Comparison of ENCODE assay signal across 1 cellular context in the genomic region with DNA sequence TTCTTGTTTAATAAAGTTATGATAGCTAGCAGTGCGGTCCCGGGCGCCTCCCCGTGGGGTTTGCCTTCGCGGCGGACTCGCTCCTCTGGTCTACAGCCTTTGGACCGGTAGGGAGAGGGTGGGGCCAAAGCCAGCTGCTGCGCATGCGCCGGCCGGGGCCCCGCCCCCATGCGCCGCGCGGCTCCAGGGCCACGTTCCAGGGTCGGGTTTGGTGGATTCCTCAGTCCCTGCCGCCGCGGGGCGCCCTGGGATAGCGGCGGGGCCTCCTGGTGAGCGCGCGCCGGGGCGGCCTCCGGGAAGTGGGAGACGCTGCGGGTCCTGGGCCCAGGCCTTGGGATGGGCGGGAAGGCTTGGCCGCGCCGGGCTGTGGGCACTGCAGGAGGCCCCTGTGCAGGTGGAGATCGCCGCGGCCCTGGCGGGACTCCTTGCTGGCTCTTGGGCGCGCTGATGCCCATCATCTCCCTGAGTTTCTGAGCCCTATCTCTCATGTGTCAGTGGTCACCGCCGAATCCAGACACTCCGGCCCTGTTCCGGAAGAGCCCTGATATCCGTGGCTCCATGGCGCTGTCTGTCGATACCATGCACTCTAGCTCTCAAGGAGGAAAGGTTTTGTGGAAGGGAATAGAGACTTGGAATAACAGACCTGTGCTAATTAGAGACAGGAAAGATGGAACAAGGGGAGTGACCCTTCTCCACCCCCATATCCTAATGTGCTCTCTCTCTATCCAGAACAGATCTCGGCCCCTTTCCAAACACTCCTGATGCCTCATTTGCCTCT.
A peak's percentile ranks its signal among the peaks of the same experiment; 100 is the strongest.
TF ChIP-seq lines count a peak whose summit lies in the region.

TSS of gene VARS2 (plus strand) at position 163 of the 778 bp plus-strand sequence. CDS start at position 762, 599 bp downstream.

TF ChIP-seq in HepG2, 621 proteins besides CTCF, POLR2A, EP300 and RAD21 (continued from another document and continues in another):
- TF ChIP-seq LRRFIP1 (CRISPR knock-in tag; conservative IDR thresholded peaks at IDR 0.05): no peak
- TF ChIP-seq ETS1 (CRISPR knock-in tag; IDR thresholded peaks at IDR 0.05): 0 out of 2 replicates have a peak, but pooled peaks have one; percentile 54
- TF ChIP-seq GPN1 (CRISPR knock-in tag; IDR thresholded peaks at IDR 0.05; ENCODE audit: borderline replicate concordance): peak; percentile 69; the same call in 1 of the 2 replicates
- TF ChIP-seq, protein P1, sequence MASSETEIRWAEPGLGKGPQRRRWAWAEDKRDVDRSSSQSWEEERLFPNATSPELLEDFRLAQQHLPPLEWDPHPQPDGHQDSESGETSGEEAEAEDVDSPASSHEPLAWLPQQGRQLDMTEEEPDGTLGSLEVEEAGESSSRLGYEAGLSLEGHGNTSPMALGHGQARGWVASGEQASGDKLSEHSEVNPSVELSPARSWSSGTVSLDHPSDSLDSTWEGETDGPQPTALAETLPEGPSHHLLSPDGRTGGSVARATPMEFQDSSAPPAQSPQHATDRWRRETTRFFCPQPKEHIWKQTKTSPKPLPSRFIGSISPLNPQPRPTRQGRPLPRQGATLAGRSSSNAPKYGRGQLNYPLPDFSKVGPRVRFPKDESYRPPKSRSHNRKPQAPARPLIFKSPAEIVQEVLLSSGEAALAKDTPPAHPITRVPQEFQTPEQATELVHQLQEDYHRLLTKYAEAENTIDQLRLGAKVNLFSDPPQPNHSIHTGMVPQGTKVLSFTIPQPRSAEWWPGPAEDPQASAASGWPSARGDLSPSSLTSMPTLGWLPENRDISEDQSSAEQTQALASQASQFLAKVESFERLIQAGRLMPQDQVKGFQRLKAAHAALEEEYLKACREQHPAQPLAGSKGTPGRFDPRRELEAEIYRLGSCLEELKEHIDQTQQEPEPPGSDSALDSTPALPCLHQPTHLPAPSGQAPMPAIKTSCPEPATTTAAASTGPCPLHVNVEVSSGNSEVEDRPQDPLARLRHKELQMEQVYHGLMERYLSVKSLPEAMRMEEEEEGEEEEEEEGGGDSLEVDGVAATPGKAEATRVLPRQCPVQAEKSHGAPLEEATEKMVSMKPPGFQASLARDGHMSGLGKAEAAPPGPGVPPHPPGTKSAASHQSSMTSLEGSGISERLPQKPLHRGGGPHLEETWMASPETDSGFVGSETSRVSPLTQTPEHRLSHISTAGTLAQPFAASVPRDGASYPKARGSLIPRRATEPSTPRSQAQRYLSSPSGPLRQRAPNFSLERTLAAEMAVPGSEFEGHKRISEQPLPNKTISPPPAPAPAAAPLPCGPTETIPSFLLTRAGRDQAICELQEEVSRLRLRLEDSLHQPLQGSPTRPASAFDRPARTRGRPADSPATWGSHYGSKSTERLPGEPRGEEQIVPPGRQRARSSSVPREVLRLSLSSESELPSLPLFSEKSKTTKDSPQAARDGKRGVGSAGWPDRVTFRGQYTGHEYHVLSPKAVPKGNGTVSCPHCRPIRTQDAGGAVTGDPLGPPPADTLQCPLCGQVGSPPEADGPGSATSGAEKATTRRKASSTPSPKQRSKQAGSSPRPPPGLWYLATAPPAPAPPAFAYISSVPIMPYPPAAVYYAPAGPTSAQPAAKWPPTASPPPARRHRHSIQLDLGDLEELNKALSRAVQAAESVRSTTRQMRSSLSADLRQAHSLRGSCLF (CRISPR knock-in tag; IDR thresholded peaks at IDR 0.05; ENCODE audit: borderline replicate concordance): peak; percentile 82; the same call in 1 of the 2 replicates
- peak in 1 of 2 experiments; percentile 52; a peak in 1 of 4 replicates for TF ChIP-seq REST (IDR thresholded peaks at IDR 0.05; ENCODE audit: borderline replicate concordance in 1 of 2, low read depth in 1 of 2, low read length in 2 of 2)
- TF ChIP-seq NR2F1 (CRISPR knock-in tag; IDR thresholded peaks at IDR 0.05): no peak
- TF ChIP-seq ZNF18 (CRISPR knock-in tag; IDR thresholded peaks at IDR 0.05; ENCODE audit: insufficient replicate concordance): no peak
- TF ChIP-seq, protein P2, sequence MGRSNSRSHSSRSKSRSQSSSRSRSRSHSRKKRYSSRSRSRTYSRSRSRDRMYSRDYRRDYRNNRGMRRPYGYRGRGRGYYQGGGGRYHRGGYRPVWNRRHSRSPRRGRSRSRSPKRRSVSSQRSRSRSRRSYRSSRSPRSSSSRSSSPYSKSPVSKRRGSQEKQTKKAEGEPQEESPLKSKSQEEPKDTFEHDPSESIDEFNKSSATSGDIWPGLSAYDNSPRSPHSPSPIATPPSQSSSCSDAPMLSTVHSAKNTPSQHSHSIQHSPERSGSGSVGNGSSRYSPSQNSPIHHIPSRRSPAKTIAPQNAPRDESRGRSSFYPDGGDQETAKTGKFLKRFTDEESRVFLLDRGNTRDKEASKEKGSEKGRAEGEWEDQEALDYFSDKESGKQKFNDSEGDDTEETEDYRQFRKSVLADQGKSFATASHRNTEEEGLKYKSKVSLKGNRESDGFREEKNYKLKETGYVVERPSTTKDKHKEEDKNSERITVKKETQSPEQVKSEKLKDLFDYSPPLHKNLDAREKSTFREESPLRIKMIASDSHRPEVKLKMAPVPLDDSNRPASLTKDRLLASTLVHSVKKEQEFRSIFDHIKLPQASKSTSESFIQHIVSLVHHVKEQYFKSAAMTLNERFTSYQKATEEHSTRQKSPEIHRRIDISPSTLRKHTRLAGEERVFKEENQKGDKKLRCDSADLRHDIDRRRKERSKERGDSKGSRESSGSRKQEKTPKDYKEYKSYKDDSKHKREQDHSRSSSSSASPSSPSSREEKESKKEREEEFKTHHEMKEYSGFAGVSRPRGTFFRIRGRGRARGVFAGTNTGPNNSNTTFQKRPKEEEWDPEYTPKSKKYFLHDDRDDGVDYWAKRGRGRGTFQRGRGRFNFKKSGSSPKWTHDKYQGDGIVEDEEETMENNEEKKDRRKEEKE (IDR thresholded peaks at IDR 0.05): no peak
- TF ChIP-seq ZNF33B (CRISPR knock-in tag; IDR thresholded peaks at IDR 0.05): 0 out of 2 replicates have a peak, but pooled peaks have one; percentile 57
- peak; percentile 82 for TF ChIP-seq CCDC6 (CRISPR knock-in tag; IDR thresholded peaks at IDR 0.05)
- no peak for TF ChIP-seq DNMT1 (CRISPR knock-in tag; IDR thresholded peaks at IDR 0.05)
- TF ChIP-seq ZNF24 (IDR thresholded peaks at IDR 0.05): no peak
- peak; percentile 57; the same call in 1 of the 2 replicates for TF ChIP-seq FOXK1 (CRISPR knock-in tag; IDR thresholded peaks at IDR 0.05; ENCODE audit: borderline replicate concordance, low read depth)
- TF ChIP-seq ZNF766 (CRISPR knock-in tag; IDR thresholded peaks at IDR 0.05; ENCODE audit: borderline replicate concordance): peak; percentile 98
- peak; percentile 94 for TF ChIP-seq MXI1 (IDR thresholded peaks at IDR 0.05; ENCODE audit: borderline replicate concordance, low read depth, low read length)
- TF ChIP-seq, protein P3, sequence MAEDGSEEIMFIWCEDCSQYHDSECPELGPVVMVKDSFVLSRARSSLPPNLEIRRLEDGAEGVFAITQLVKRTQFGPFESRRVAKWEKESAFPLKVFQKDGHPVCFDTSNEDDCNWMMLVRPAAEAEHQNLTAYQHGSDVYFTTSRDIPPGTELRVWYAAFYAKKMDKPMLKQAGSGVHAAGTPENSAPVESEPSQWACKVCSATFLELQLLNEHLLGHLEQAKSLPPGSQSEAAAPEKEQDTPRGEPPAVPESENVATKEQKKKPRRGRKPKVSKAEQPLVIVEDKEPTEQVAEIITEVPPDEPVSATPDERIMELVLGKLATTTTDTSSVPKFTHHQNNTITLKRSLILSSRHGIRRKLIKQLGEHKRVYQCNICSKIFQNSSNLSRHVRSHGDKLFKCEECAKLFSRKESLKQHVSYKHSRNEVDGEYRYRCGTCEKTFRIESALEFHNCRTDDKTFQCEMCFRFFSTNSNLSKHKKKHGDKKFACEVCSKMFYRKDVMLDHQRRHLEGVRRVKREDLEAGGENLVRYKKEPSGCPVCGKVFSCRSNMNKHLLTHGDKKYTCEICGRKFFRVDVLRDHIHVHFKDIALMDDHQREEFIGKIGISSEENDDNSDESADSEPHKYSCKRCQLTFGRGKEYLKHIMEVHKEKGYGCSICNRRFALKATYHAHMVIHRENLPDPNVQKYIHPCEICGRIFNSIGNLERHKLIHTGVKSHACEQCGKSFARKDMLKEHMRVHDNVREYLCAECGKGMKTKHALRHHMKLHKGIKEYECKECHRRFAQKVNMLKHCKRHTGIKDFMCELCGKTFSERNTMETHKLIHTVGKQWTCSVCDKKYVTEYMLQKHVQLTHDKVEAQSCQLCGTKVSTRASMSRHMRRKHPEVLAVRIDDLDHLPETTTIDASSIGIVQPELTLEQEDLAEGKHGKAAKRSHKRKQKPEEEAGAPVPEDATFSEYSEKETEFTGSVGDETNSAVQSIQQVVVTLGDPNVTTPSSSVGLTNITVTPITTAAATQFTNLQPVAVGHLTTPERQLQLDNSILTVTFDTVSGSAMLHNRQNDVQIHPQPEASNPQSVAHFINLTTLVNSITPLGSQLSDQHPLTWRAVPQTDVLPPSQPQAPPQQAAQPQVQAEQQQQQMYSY (CRISPR knock-in tag; IDR thresholded peaks at IDR 0.05): peak; percentile 89
- TF ChIP-seq, protein P4, sequence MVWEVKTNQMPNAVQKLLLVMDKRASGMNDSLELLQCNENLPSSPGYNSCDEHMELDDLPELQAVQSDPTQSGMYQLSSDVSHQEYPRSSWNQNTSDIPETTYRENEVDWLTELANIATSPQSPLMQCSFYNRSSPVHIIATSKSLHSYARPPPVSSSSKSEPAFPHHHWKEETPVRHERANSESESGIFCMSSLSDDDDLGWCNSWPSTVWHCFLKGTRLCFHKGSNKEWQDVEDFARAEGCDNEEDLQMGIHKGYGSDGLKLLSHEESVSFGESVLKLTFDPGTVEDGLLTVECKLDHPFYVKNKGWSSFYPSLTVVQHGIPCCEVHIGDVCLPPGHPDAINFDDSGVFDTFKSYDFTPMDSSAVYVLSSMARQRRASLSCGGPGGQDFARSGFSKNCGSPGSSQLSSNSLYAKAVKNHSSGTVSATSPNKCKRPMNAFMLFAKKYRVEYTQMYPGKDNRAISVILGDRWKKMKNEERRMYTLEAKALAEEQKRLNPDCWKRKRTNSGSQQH (CRISPR knock-in tag; IDR thresholded peaks at IDR 0.05; ENCODE audit: low read depth): peak; percentile 71; the same call in 1 of the 2 replicates
- TF ChIP-seq HNRNPL (IDR thresholded peaks at IDR 0.05; ENCODE audit: low read depth, low read length): 0 out of 2 replicates have a peak, but pooled peaks have one; percentile 24
- no peak for TF ChIP-seq ZSCAN22 (CRISPR knock-in tag; IDR thresholded peaks at IDR 0.05)
